ENCODE assay signal across 8 cellular contexts in the genomic region with DNA sequence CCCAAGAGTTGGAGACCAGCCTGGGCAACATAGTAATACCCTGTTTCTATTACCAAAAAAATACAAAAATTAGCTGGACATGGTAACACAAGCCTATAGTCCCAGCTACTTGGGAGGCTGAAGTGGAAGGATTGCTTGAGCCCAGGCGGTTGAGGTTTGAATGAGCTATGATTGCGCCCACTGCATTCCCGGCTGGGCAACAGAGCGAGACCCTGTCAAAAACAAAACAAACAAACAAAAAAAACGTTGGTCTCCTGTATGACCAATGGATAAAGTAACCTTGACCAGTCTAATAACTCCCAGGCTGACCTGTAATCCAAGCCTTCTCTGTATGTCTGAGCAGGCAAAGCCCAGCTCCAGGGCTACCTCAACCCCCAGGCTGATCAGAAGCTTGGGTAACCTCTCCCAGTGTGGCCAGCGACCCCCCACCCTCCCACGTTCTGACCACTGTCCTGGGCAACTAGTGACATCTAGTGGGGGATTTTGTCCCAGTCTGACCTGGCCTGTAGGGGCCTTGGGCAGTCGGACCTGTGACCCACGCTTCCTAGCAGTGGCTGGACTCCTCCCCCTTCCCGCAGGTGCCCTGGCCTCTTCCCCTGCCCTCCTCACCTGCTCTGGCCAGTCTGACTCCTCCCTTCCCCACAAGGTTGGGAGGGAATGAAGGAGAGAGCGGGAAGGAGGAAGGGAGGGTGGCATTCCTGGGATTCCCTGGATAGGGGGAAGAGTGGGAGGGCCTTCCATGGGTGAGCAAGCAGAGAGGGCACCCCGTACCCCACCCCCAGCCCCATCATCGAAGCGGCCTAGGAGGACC. TPM values are rescaled to one million over a fixed set of nuclear protein-coding genes. Genes with fewer than 3 reads are reported as not detected.
A peak's percentile ranks its signal among the peaks of the same experiment; 100 is the strongest.
DNase-seq lines count a peak whose midpoint lies in the region; ATAC-seq and TF ChIP-seq lines count a peak whose summit lies in the region.

No MANE protein-coding gene starts in this region.

- peaks cover 41% of the 10 kb centered on the region for H3K4me1 Mint-ChIP-seq in GM23338

- DNase-seq in GM23338 (ENCODE audit: low spot score) (peak; percentile 99), SHP77 treated with DMSO at 0.1 percent for 48 hours (lab: John Stamatoyannopoulos, UW) (peak; percentile 31), foreskin keratinocyte (peak in 1 of 2 donors; percentile 47), pons (ENCODE audit: low spot score) (peak; percentile 20), Karpas-422 (no peak), amniotic stem cell (lab: John Stamatoyannopoulos, UW) (no peak), DMS 273 treated with DMSO at 0.1 percent for 48 hours (lab: John Stamatoyannopoulos, UW) (no peak), middle frontal gyrus (ENCODE audit: extremely low spot score, low spot score) (no peak)

- H3K79me2 ChIP-seq in GM23338 (replicated peaks; ENCODE audit: insufficient read depth) (no peaks in the 10 kb centered on the region), Karpas-422 (ENCODE audit: low read length) (no peaks in the 10 kb centered on the region)

- no peak overlapping the region for H3K9ac ChIP-seq in Karpas-422 (ENCODE audit: low read length)

- no peaks in the 10 kb centered on the region for H3K9me3 ChIP-seq in Karpas-422 (ENCODE audit: low read length)

- H4K20me1 ChIP-seq in GM23338 (replicated peaks; ENCODE audit: insufficient read depth) (peaks cover 7% of the 10 kb centered on the region), Karpas-422 (ENCODE audit: insufficient read depth, low read depth, low read length) (no peaks in the 10 kb centered on the region)

- peaks cover 17% of the 10 kb centered on the region for H3K36me3 Mint-ChIP-seq in GM23338 (ENCODE audit: low read depth)

- ATAC-seq in GM23338 (peak; percentile 85), foreskin keratinocyte (no peak)

- 0 out of 2 replicates have a peak, but pooled peaks cover 6% of the 10 kb centered on the region for H3F3A ChIP-seq in GM23338 (replicated peaks; ENCODE audit: low read depth)

- H2AFZ ChIP-seq in GM23338 (no peak overlapping the region), Karpas-422 (ENCODE audit: low read length) (no peak overlapping the region)

- H3K9me2 ChIP-seq in GM23338 (ENCODE audit: insufficient read depth) (no peaks in the 10 kb centered on the region), Karpas-422 (replicated peaks; ENCODE audit: insufficient read depth, low read length) (no peaks in the 10 kb centered on the region)

- H3K27ac Mint-ChIP-seq in GM23338 = peak overlapping the region; percentile 95

- peak; percentile 62 to 89 for TF ChIP-seq CTCF in GM23338 (conservative IDR thresholded peaks at IDR 0.05; ENCODE audit: low read depth in 2 of 2)
- TF ChIP-seq CTCF in foreskin keratinocyte (conservative IDR thresholded peaks at IDR 0.05) = peak; percentile 36

- H3K4me3 Mint-ChIP-seq in GM23338 = peak overlapping the region; percentile 78

- H3K27ac ChIP-seq in GM23338 (ENCODE audit: low read depth) (peak overlapping the region; percentile 98), foreskin keratinocyte (no peak overlapping the region), Karpas-422 (ENCODE audit: low read length) (no peak overlapping the region)

- peak overlapping the region; percentile 85 for H3K4me3 ChIP-seq in GM23338
- no peak overlapping the region for H3K4me3 ChIP-seq in Karpas-422 (ENCODE audit: low read length)

- peaks cover 48% of the 10 kb centered on the region for H3K27me3 ChIP-seq in GM23338 (ENCODE audit: insufficient read depth)
- peaks cover 3% of the 10 kb centered on the region for H3K27me3 ChIP-seq in foreskin keratinocyte
- H3K27me3 ChIP-seq in Karpas-422 (ENCODE audit: low read length) = no peaks in the 10 kb centered on the region

- H3K4me1 ChIP-seq in GM23338 (ENCODE audit: insufficient read depth) (peaks cover 34% of the 10 kb centered on the region), foreskin keratinocyte (peaks cover 18% of the 10 kb centered on the region), Karpas-422 (ENCODE audit: low read length) (no peaks in the 10 kb centered on the region)

- H3K4me2 ChIP-seq in GM23338 = peak overlapping the region; percentile 99
- no peak overlapping the region for H3K4me2 ChIP-seq in Karpas-422 (ENCODE audit: low read depth, low read length, poor library complexity, severe bottlenecking)

- no peaks in the 10 kb centered on the region; the same call in 2 of the 3 replicates for H3K9me3 Mint-ChIP-seq in GM23338

- H3K36me3 ChIP-seq in GM23338 (ENCODE audit: insufficient read depth) (no peaks in the 10 kb centered on the region), Karpas-422 (ENCODE audit: insufficient read depth, low read length) (no peaks in the 10 kb centered on the region)

- H3K27me3 Mint-ChIP-seq in GM23338 (ENCODE audit: insufficient read depth, low read depth, poor library complexity) = peaks cover 41% of the 10 kb centered on the region

TF ChIP-seq in GM23338, 12 proteins besides CTCF, POLR2A, EP300 and RAD21:
- no peak for TF ChIP-seq REST (IDR thresholded peaks at IDR 0.05; ENCODE audit: unreplicated experiment)
- TF ChIP-seq POLR2AphosphoS5 (IDR thresholded peaks at IDR 0.05; ENCODE audit: low read depth) = peak; percentile 73
- TF ChIP-seq CREB1 (CRISPR knock-in tag; IDR thresholded peaks at IDR 0.05; ENCODE audit: low read depth) = peak; percentile 44; the same call in 1 of the 2 replicates

RNA-seq across cellular contexts. Expression of gene BCAM, which starts 1.0 kb away (rescaled TPM):
- total RNA-seq in GM23338 (2014; rRNA removed; shearing (Covaris generic)) = 80.5 and 100 TPM in 2 replicates
- polyA plus RNA-seq in GM23338 (2016; fragmentation: Nextera tagmentation; extraction: Ambion mirVana) (33.3 and 36.9 TPM in 2 replicates), foreskin keratinocyte (11.3 and 44.9 TPM in 2 replicates)
- 8.1 and 28.6 TPM in 2 replicates for total RNA-seq in foreskin keratinocyte
- not detected in 2 replicates for total RNA-seq in Karpas-422 (2014; rRNA removed; shearing (Covaris generic); ENCODE audit: low replicate concordance)

RNA-seq across cellular contexts. Expression of gene CBLC, which starts 30.2 kb away (rescaled TPM):
- total RNA-seq in GM23338 (2014; rRNA removed; shearing (Covaris generic)) = 27.1 and 29.3 TPM in 2 replicates
- polyA plus RNA-seq in GM23338 (2016; fragmentation: Nextera tagmentation; extraction: Ambion mirVana) (13.8 and 14.5 TPM in 2 replicates), foreskin keratinocyte (46.3 and 46.9 TPM in 2 replicates)
- total RNA-seq in foreskin keratinocyte = 40.5 and 44.8 TPM in 2 replicates
- total RNA-seq in Karpas-422 (2014; rRNA removed; shearing (Covaris generic); ENCODE audit: low replicate concordance) = not detected in 2 replicates

RNA-seq across cellular contexts. Expression of gene NECTIN2, which starts 38.2 kb away (rescaled TPM):
- 230 and 235 TPM in 2 replicates for total RNA-seq in GM23338 (2014; rRNA removed; shearing (Covaris generic))
- polyA plus RNA-seq in GM23338 (2016; fragmentation: Nextera tagmentation; extraction: Ambion mirVana) (109 and 113 TPM in 2 replicates), foreskin keratinocyte (48.9 and 49.5 TPM in 2 replicates)
- total RNA-seq in foreskin keratinocyte = 53.9 and 55.8 TPM in 2 replicates
- total RNA-seq in Karpas-422 (2014; rRNA removed; shearing (Covaris generic); ENCODE audit: low replicate concordance) = 2.0 TPM in 1 of 2 replicates, not detected in the other

RNA-seq across cellular contexts. Expression of gene BCL3, which starts 59.3 kb away (rescaled TPM):
- total RNA-seq in GM23338 (2014; rRNA removed; shearing (Covaris generic)) = 0.62 and 1.4 TPM in 2 replicates
- polyA plus RNA-seq in GM23338 (2016; fragmentation: Nextera tagmentation; extraction: Ambion mirVana) (3.3 and 4.1 TPM in 2 replicates), foreskin keratinocyte (6.8 and 8.8 TPM in 2 replicates)
- 3.5 and 5.2 TPM in 2 replicates for total RNA-seq in foreskin keratinocyte
- 0.54 TPM in 1 of 2 replicates, not detected in the other for total RNA-seq in Karpas-422 (2014; rRNA removed; shearing (Covaris generic); ENCODE audit: low replicate concordance)

Comparison
In these comparisons a context has a peak if more than half of its experiments do, and no peak if none do; other contexts are left out.
1. DNase-seq: peak in GM23338 (single experiment), SHP77 treated with DMSO at 0.1 percent for 48 hours (single experiment) and pons (single experiment); none in Karpas-422 (single experiment), amniotic stem cell (single experiment), DMS 273 treated with DMSO at 0.1 percent for 48 hours (single experiment) and middle frontal gyrus (single experiment).
2. RNA of gene CBLC, which starts 30.2 kb away (total RNA-seq): 40.5 to 44.8 TPM in foreskin keratinocyte and 27.1 to 29.3 TPM in GM23338; not detected in Karpas-422; every median in the first group is over 10 times any median in the second.
3. RNA of gene NECTIN2, which starts 38.2 kb away (total RNA-seq): 230 to 235 TPM in GM23338 and 53.9 to 55.8 TPM in foreskin keratinocyte; 2.0 TPM in Karpas-422; every median in the first group is over 10 times any median in the second.